Comparison of ENCODE assay signal across 16 cellular contexts in the genomic region with DNA sequence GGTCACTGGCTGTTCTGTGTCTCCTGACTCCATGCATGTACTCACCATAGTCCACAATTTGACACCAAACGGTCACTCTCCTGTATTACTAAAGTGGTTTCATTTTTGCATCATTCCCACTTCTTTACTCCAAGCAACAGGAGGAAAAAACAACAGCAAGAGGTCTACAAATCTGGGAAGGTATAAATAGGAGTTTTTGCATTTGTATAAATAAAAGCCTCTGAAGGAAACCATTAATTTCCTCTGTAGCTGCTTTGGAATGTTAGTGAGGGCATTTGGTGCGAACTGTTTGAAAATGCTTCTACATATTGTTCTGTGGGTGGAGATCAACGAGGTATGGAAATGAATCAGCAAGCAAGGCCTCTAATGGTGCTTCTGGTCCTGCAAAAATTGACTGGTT.
DNase-seq lines count a peak whose midpoint lies in the region; ATAC-seq and TF ChIP-seq lines count a peak whose summit lies in the region.
"Had no signal": no experiment of that assay in that cellular context is flagged by ENCODE, and none has a peak within 500 bp of the region (broad histone marks: within the 10 kb centered on the region; RNA-seq: fewer than 3 reads in every experiment).

No MANE protein-coding gene starts in this region.

- peaks cover 1% of the 10 kb centered on the region for H3K36me3 Mint-ChIP-seq in activated naive CD8-positive, alpha-beta T cell treated with anti-CD3 and anti-CD28 coated beads, Interleukin-2, amount 50 U/mL, for 24 hours (ENCODE audit: low read depth)
- H3K36me3 Mint-ChIP-seq: naive thymus-derived CD8-positive, alpha-beta T cell; T-cell had no signal

- peak overlapping the region; percentile 3 for H3K9ac ChIP-seq in skeletal muscle satellite cell (ENCODE audit: low read depth, low read length)

- no peak overlapping the region for H3K4me3 ChIP-seq in heart left ventricle
- no peak overlapping the region for H3K4me3 ChIP-seq in foreskin fibroblast (ENCODE audit: low read depth in 1 of 2, low read length in 2 of 2)
- no peak overlapping the region for H3K4me3 ChIP-seq in skeletal muscle satellite cell (ENCODE audit: low read length)
- no peak overlapping the region for H3K4me3 ChIP-seq in vagina
- H3K4me3 ChIP-seq: A549, spleen, transverse colon had no signal

- intact Hi-C loops in heart left ventricle (cut with DNase I) (loop anchor here in 2 of 10 donors (5.0 to 10.0 kb wide), 2 partner anchors 56 to 74 kb away; no protein-coding TSS in a partner anchor), cardiac septum (cut with DNase I) (loop anchor here (5.0 kb wide), 2 partner anchors 56 to 231 kb away; no protein-coding TSS in a partner anchor), vagina (cut with DNase I) (no loop called here)

- H3K27ac ChIP-seq in heart left ventricle (peak overlapping the region in 11 of 12 donors; percentile 53 to 84 (median 77)), vagina (no peak overlapping the region)
- H3K27ac ChIP-seq: transverse colon had no signal

- no peak overlapping the region for H3K4me3 Mint-ChIP-seq in activated naive CD8-positive, alpha-beta T cell treated with anti-CD3 and anti-CD28 coated beads, Interleukin-2, amount 50 U/mL, for 24 hours
- H3K4me3 Mint-ChIP-seq: naive thymus-derived CD8-positive, alpha-beta T cell; T-cell had no signal

- no peaks in the 10 kb centered on the region for H3K9me3 ChIP-seq in heart left ventricle
- H3K9me3 ChIP-seq in skeletal muscle satellite cell (replicated peaks; ENCODE audit: low read length): no peaks in the 10 kb centered on the region
- H3K9me3 ChIP-seq in vagina: no peaks in the 10 kb centered on the region
- H3K9me3 ChIP-seq: A549, spleen, transverse colon had no signal

- no peaks in the 10 kb centered on the region for H3K27me3 ChIP-seq in heart left ventricle
- no peaks in the 10 kb centered on the region for H3K27me3 ChIP-seq in skeletal muscle satellite cell (ENCODE audit: control insufficient read depth, insufficient read depth, low read length)
- no peaks in the 10 kb centered on the region for H3K27me3 ChIP-seq in vagina
- H3K27me3 ChIP-seq: spleen, transverse colon had no signal

- H3K27me3 Mint-ChIP-seq in activated naive CD8-positive, alpha-beta T cell treated with anti-CD3 and anti-CD28 coated beads, Interleukin-2, amount 50 U/mL, for 24 hours: no peaks in the 10 kb centered on the region
- H3K27me3 Mint-ChIP-seq: naive thymus-derived CD8-positive, alpha-beta T cell; T-cell had no signal

- H3K4me1 Mint-ChIP-seq in activated naive CD8-positive, alpha-beta T cell treated with anti-CD3 and anti-CD28 coated beads, Interleukin-2, amount 50 U/mL, for 24 hours: peaks cover 63% of the 10 kb centered on the region

- H3K4me1 ChIP-seq in heart left ventricle (peaks cover 0 to 30% (median 9%) of the 10 kb centered on the region in 12 donors), skeletal muscle satellite cell (ENCODE audit: control insufficient read depth, insufficient read depth, low read length) (peaks cover 67% of the 10 kb centered on the region), vagina (peaks cover 13% of the 10 kb centered on the region)

- H3K9me3 Mint-ChIP-seq in activated naive CD8-positive, alpha-beta T cell treated with anti-CD3 and anti-CD28 coated beads, Interleukin-2, amount 50 U/mL, for 24 hours: peaks cover 12% of the 10 kb centered on the region
- H3K9me3 Mint-ChIP-seq: T-cell had no signal

- no peak for ATAC-seq in heart left ventricle
- no peak for ATAC-seq in activated naive CD8-positive, alpha-beta T cell treated with anti-CD3 and anti-CD28 coated beads, Interleukin-2, amount 50 U/mL, for 24 hours
- ATAC-seq: A549; naive thymus-derived CD8-positive, alpha-beta T cell; T-cell had no signal

- 54 to 58% (median 56%) methylated on average over 3 of the region's 3 CpGs for WGBS in heart left ventricle, 4 donors

- H3K4me2 ChIP-seq in skeletal muscle satellite cell (ENCODE audit: low read length): peak overlapping the region; percentile 53
- H3K4me2 ChIP-seq: A549 had no signal

- no peak overlapping the region for H3K27ac Mint-ChIP-seq in activated naive CD8-positive, alpha-beta T cell treated with anti-CD3 and anti-CD28 coated beads, Interleukin-2, amount 50 U/mL, for 24 hours
- H3K27ac Mint-ChIP-seq: T-cell had no signal

- DNase-seq in heart left ventricle: no peak
- no peak for DNase-seq in cardiac septum (ENCODE audit: low spot score)
- peak; percentile 48 for DNase-seq in amniotic epithelial cell (ENCODE audit: low read depth)
- DNase-seq in foreskin fibroblast: peak; percentile 62 to 70
- DNase-seq in DMS 273 treated with DMSO at 0.1 percent for 48 hours (lab: John Stamatoyannopoulos, UW): no peak
- no peak for DNase-seq in vagina (ENCODE audit: extremely low spot score in 2 of 2)
- DNase-seq in activated naive CD8-positive, alpha-beta T cell treated with anti-CD3 and anti-CD28 coated beads, Interleukin-2, amount 50 U/mL, for 24 hours: no peak
- DNase-seq: activated CD4-positive, alpha-beta T cell treated with anti-CD3 and anti-CD28 coated beads for 1 hour; Karpas-422; naive thymus-derived CD8-positive, alpha-beta T cell; NCI-H2029; spleen; T-cell; transverse colon had no signal

- no peaks in the 10 kb centered on the region for H3K36me3 ChIP-seq in heart left ventricle
- no peaks in the 10 kb centered on the region for H3K36me3 ChIP-seq in skeletal muscle satellite cell (ENCODE audit: insufficient read depth, low read length)
- no peaks in the 10 kb centered on the region for H3K36me3 ChIP-seq in vagina
- H3K36me3 ChIP-seq: spleen, transverse colon had no signal

- no peak for TF ChIP-seq CTCF in heart left ventricle (IDR thresholded peaks at IDR 0.05)
- no peak for TF ChIP-seq CTCF in foreskin fibroblast (IDR thresholded peaks at IDR 0.05; ENCODE audit: low read depth, low read length)
- no peak for TF ChIP-seq CTCF in vagina (IDR thresholded peaks at IDR 0.05)

- TF ChIP-seq POLR2A in heart left ventricle (IDR thresholded peaks at IDR 0.05): no peak
- TF ChIP-seq POLR2A in vagina (IDR thresholded peaks at IDR 0.05): no peak

Comparison
In these comparisons a context has a peak if more than half of its experiments do, and no peak if none do; other contexts are left out.
1. DNase-seq: peak in amniotic epithelial cell (single experiment) and foreskin fibroblast (2 of 2); none in heart left ventricle (0 of 5), cardiac septum (single experiment), DMS 273 treated with DMSO at 0.1 percent for 48 hours (single experiment), vagina (0 of 2) and activated naive CD8-positive, alpha-beta T cell treated with anti-CD3 and anti-CD28 coated beads, Interleukin-2, amount 50 U/mL, for 24 hours (single experiment).